ENCODE assay signal across 8 cellular contexts in genomic region chr11:46616551-46617450, GRCh38. TPM values are rescaled to one million over a fixed set of nuclear protein-coding genes. Genes with fewer than 3 reads are reported as not detected.
DNase-seq lines count a peak whose midpoint lies in the region; ATAC-seq, FAIRE-seq and TF ChIP-seq lines count a peak whose summit lies in the region.

A gene with protein sequence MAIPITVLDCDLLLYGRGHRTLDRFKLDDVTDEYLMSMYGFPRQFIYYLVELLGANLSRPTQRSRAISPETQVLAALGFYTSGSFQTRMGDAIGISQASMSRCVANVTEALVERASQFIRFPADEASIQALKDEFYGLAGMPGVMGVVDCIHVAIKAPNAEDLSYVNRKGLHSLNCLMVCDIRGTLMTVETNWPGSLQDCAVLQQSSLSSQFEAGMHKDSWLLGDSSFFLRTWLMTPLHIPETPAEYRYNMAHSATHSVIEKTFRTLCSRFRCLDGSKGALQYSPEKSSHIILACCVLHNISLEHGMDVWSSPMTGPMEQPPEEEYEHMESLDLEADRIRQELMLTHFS (minus strand): TSS chr11:46617227. CDS start chr11:46616237, 990 bp downstream.

- POLR2A ChIA-PET in T-cell (lab: Charles Lee), result interaction anchor here (0.6 to 1.3 kb wide), 8 partner anchors 8 to 1242 kb away, joined by 3 to 10 read pairs (median 4); partner anchors contain the start of gene AMBRA1 (in 1 of the 2)

- peak within 1 kb of the TSS; percentile 84 to 96 for H3K4me3 ChIP-seq in prostate gland
- peak within 1 kb of the TSS; percentile 85 for H3K4me3 ChIP-seq in urinary bladder (ENCODE audit: low read depth, low read length)

- peaks cover 46 to 50% (median 47%) of the 10 kb centered on the region in 3 donors for H3K4me1 Mint-ChIP-seq in T-cell

- intact Hi-C loops in left ventricle myocardium superior (cut with micrococcal nuclease), result no loop called here
- intact Hi-C loops in prostate gland (cut with DNase I), result loop anchor here (2.0 to 5.0 kb wide), 2 partner anchors 84 to 230 kb away; partner anchors contain the start of genes ARHGAP1 and ZNF408

- no peaks in the 10 kb centered on the region for H3K36me3 ChIP-seq in prostate gland
- no peaks in the 10 kb centered on the region for H3K36me3 ChIP-seq in urinary bladder (ENCODE audit: insufficient read depth)

- peak; percentile 95 for ATAC-seq in HG02763 (IDR thresholded peaks at IDR 0.05; ENCODE audit: unreplicated experiment)
- ATAC-seq in T-cell (replicated peaks in 1 of 4), result peak; percentile 96 to 98 (median 97)
- ATAC-seq in left ventricle myocardium superior, result peak; percentile 99

- no peaks in the 10 kb centered on the region for H3K9me3 ChIP-seq in prostate gland

- peak within 1 kb of the TSS; percentile 100 for H3K27ac Mint-ChIP-seq in T-cell

- H3K27ac ChIP-seq in prostate gland (peak within 1 kb of the TSS; percentile 92 to 95), urinary bladder (ENCODE audit: low read depth) (peak within 1 kb of the TSS; percentile 87)

- H3K27me3 ChIP-seq in prostate gland (replicated peaks; ENCODE audit: insufficient read depth), result no peaks in the 10 kb centered on the region

- TF ChIP-seq CTCF in prostate gland (IDR thresholded peaks at IDR 0.05), result no peak

- FAIRE-seq in GM12892 (lab: Jason Lieb, UNC), result peak; percentile 98

- H3K4me1 ChIP-seq in prostate gland (replicated peaks) (no peaks in the 10 kb centered on the region), urinary bladder (ENCODE audit: insufficient read depth) (peaks cover 3% of the 10 kb centered on the region)

- under 1% methylated on average over 44 of the region's 44 CpGs for WGBS in prostate gland
- under 1% methylated on average over 44 of the region's 44 CpGs for WGBS in urinary bladder

- peak within 1 kb of the TSS; percentile 92 to 99 (median 94) for H3K4me3 Mint-ChIP-seq in T-cell

- TF ChIP-seq POLR2A in GM12892 (IDR thresholded peaks at IDR 0.05; ENCODE audit: low read depth, low read length) (peak; percentile 73; the same call in 1 of the 2 replicates), prostate gland (IDR thresholded peaks at IDR 0.05) (peak; percentile 58)

- peak; percentile 87 for DNase-seq in GM12892 (ENCODE audit: insufficient read length)
- DNase-seq in NCI-H1417 (lab: John Stamatoyannopoulos, UW), result peak; percentile 90 to 97 (median 95)
- DNase-seq in T-cell, result peak; percentile 77 to 93 (median 90)
- peak; percentile 73 for DNase-seq in amniotic stem cell (lab: John Stamatoyannopoulos, UW)
- DNase-seq in left ventricle myocardium superior, result peak; percentile 94
- DNase-seq in prostate gland (ENCODE audit: low spot score), result peak; percentile 81

- no peaks in the 10 kb centered on the region for H3K9me3 Mint-ChIP-seq in T-cell

- H3K27me3 Mint-ChIP-seq in T-cell, result no peaks in the 10 kb centered on the region

- peaks cover 7% of the 10 kb centered on the region for H3K36me3 Mint-ChIP-seq in T-cell

- CTCF ChIA-PET in T-cell (lab: Charles Lee), result interaction anchor here (0.7 to 2.5 kb wide), 5 partner anchors 23 to 309 kb away, joined by 3 to 32 read pairs (median 3); partner anchors contain the start of gene AMBRA1 (in 1 of the 2)

RNA-seq across cellular contexts. Expression of the gene that starts here (rescaled TPM):
- polyA plus RNA-seq in GM12892 (2012; ENCODE audit: missing spikeins), result 3.5 TPM
- total RNA-seq in T-cell (10 to 100 TPM in 3 of 5 donors, 1 to 10 TPM in 2; 6.7 to 17.3 (median 10.3) TPM), left ventricle myocardium superior (3.1 TPM), prostate gland (1 to 10 TPM; 3.1 to 4.1 TPM), urinary bladder (2.0 TPM)
- polyA plus RNA-seq in urinary bladder, result 3.3 TPM

Comparison
In these comparisons a context has a peak if more than half of its experiments do, and no peak if none do; other contexts are left out.
1. Peak in every context shown above with its lines: DNase-seq, ATAC-seq, H3K4me3 ChIP-seq and H3K27ac ChIP-seq.